In the genomic region with DNA sequence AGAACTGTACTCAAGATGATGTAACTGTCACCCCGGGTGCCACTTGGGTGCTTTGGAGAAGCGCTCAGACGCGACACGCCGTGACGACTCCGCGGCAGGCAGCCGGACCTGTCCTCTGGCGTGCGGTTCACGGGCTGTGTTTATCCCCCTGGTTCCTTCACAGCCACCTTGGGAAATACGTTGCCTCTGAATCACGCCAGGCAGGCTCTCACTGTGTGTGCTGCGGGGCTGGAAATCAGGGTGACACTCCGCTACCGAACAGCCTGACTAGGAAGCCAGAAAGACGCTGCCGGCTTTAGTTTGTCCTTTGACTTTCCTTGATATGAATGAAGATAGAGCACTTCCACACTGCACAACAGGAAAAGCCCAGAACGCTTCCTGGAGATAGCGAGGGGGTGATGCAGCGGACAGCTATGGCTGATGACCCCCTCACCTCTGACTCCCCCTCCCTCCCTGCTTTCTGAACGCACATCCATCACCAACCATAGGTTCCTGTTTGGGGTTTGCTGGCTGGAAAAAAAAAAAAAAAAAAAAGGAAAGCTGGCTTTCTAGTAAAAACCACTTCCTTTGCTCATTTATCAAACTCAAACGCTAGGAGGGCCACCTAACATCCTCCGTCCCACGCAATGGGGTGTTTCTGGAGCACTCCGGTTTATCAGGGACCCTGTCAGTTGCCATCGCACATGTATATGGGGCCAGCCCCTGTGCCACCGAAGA, we compare ENCODE assay signal across 13 cellular contexts. TPM values are rescaled to one million over a fixed set of nuclear protein-coding genes. Genes with fewer than 3 reads are reported as not detected.
DNase-seq lines count a peak whose midpoint lies in the region; ATAC-seq lines count a peak whose summit lies in the region.
"Had no signal": no experiment of that assay in that cellular context is flagged by ENCODE, and none has a peak within 500 bp of the region (broad histone marks: within the 10 kb centered on the region; RNA-seq: fewer than 3 reads in every experiment).

No MANE protein-coding gene starts in this region.

- H3K27ac Mint-ChIP-seq in activated CD8-positive, alpha-beta T cell treated with anti-CD3 and anti-CD28 coated beads, Interleukin-2, amount 10 ng/mL, durations not matched to agents 7 days and 5 days, result peak overlapping the region; percentile 89
- peak overlapping the region; percentile 74 for H3K27ac Mint-ChIP-seq in stimulated activated effector memory CD8-positive, alpha-beta T cell treated with anti-CD3 and anti-CD28 coated beads, Interleukin-12 subunit alpha, Interleukin-12 subunit beta, amount 100 ng/mL, for 72 hours
- H3K27ac Mint-ChIP-seq: activated B cell treated with CpG ODN at 0.5 μM for 24 hours had no signal

- H3K36me3 Mint-ChIP-seq in activated CD8-positive, alpha-beta T cell treated with anti-CD3 and anti-CD28 coated beads, Interleukin-2, amount 10 ng/mL, durations not matched to agents 7 days and 5 days (ENCODE audit: low read depth), result peaks cover 55% of the 10 kb centered on the region
- peaks cover 35% of the 10 kb centered on the region for H3K36me3 Mint-ChIP-seq in stimulated activated effector memory CD8-positive, alpha-beta T cell treated with anti-CD3 and anti-CD28 coated beads, Interleukin-12 subunit alpha, Interleukin-12 subunit beta, amount 100 ng/mL, for 72 hours

- H3K9me3 Mint-ChIP-seq in activated CD8-positive, alpha-beta T cell treated with anti-CD3 and anti-CD28 coated beads, Interleukin-2, amount 10 ng/mL, durations not matched to agents 7 days and 5 days (ENCODE audit: insufficient read depth), result no peaks in the 10 kb centered on the region
- H3K9me3 Mint-ChIP-seq in stimulated activated effector memory CD8-positive, alpha-beta T cell treated with anti-CD3 and anti-CD28 coated beads, Interleukin-12 subunit alpha, Interleukin-12 subunit beta, amount 100 ng/mL, for 72 hours, result no peaks in the 10 kb centered on the region
- H3K9me3 Mint-ChIP-seq: activated B cell treated with CpG ODN at 0.5 μM for 24 hours had no signal

- no peaks in the 10 kb centered on the region for H3K27me3 Mint-ChIP-seq in activated CD8-positive, alpha-beta T cell treated with anti-CD3 and anti-CD28 coated beads, Interleukin-2, amount 10 ng/mL, durations not matched to agents 7 days and 5 days (ENCODE audit: low read depth)
- H3K27me3 Mint-ChIP-seq: activated B cell treated with CpG ODN at 0.5 μM for 24 hours had no signal

- DNase-seq in MV-4-11 (lab: John Stamatoyannopoulos, UW) (peak; percentile 92), glomerular endothelial cell (ENCODE audit: extremely low read depth, low read depth, low spot score) (peak; percentile 29), putamen (ENCODE audit: low spot score) (no peak), NCI-H2227 (lab: John Stamatoyannopoulos, UW; ENCODE audit: unreplicated experiment) (no peak), DMS53 treated with DMSO at 0.1 percent for 48 hours (lab: John Stamatoyannopoulos, UW; ENCODE audit: unreplicated experiment) (no peak)
- DNase-seq in activated CD8-positive, alpha-beta T cell treated with anti-CD3 and anti-CD28 coated beads, Interleukin-2, amount 10 ng/mL, durations not matched to agents 7 days and 5 days, result peak; percentile 80
- no peak for DNase-seq in stimulated activated effector memory CD8-positive, alpha-beta T cell treated with anti-CD3 and anti-CD28 coated beads, Interleukin-12 subunit alpha, Interleukin-12 subunit beta, amount 100 ng/mL, for 72 hours (ENCODE audit: low spot score in 2 of 2)
- DNase-seq: activated B cell treated with CpG ODN at 0.5 μM for 24 hours, body of pancreas, mesenchymal stem cell, NCI-H1105 treated with DMSO at 0.1 percent for 48 hours, OCI-M1 had no signal

- H3K4me1 Mint-ChIP-seq in activated CD8-positive, alpha-beta T cell treated with anti-CD3 and anti-CD28 coated beads, Interleukin-2, amount 10 ng/mL, durations not matched to agents 7 days and 5 days (ENCODE audit: low read depth), result peaks cover 48% of the 10 kb centered on the region
- H3K4me1 Mint-ChIP-seq in stimulated activated effector memory CD8-positive, alpha-beta T cell treated with anti-CD3 and anti-CD28 coated beads, Interleukin-12 subunit alpha, Interleukin-12 subunit beta, amount 100 ng/mL, for 72 hours, result peaks cover 19% of the 10 kb centered on the region

- POLR2A ChIA-PET in activated CD8-positive, alpha-beta T cell treated with anti-CD3 and anti-CD28 coated beads, Interleukin-2, amount 10 ng/mL, durations not matched to agents 7 days and 5 days (lab: Charles Lee), result interaction anchor here (0.5 to 0.8 kb wide), 2 partner anchors 10 to 28 kb away, joined by 3 read pairs; no protein-coding TSS in a partner anchor

- CTCF ChIA-PET in activated CD8-positive, alpha-beta T cell treated with anti-CD3 and anti-CD28 coated beads, Interleukin-2, amount 10 ng/mL, durations not matched to agents 7 days and 5 days (lab: Charles Lee), result interaction anchor here (0.7 to 0.9 kb wide), 2 partner anchors 161 to 698 kb away, joined by 3 to 4 read pairs; no protein-coding TSS in a partner anchor

- peak; percentile 84 for ATAC-seq in activated CD8-positive, alpha-beta T cell treated with anti-CD3 and anti-CD28 coated beads, Interleukin-2, amount 10 ng/mL, durations not matched to agents 7 days and 5 days
- peak; percentile 66 for ATAC-seq in stimulated activated effector memory CD8-positive, alpha-beta T cell treated with anti-CD3 and anti-CD28 coated beads, Interleukin-12 subunit alpha, Interleukin-12 subunit beta, amount 100 ng/mL, for 72 hours
- ATAC-seq: body of pancreas, sciatic nerve had no signal

- peak overlapping the region; percentile 63 for H3K4me3 Mint-ChIP-seq in activated CD8-positive, alpha-beta T cell treated with anti-CD3 and anti-CD28 coated beads, Interleukin-2, amount 10 ng/mL, durations not matched to agents 7 days and 5 days
- H3K4me3 Mint-ChIP-seq in stimulated activated effector memory CD8-positive, alpha-beta T cell treated with anti-CD3 and anti-CD28 coated beads, Interleukin-12 subunit alpha, Interleukin-12 subunit beta, amount 100 ng/mL, for 72 hours, result peak overlapping the region; percentile 57
- H3K4me3 Mint-ChIP-seq: activated B cell treated with CpG ODN at 0.5 μM for 24 hours had no signal

RNA-seq across cellular contexts. Expression of a gene that starts 3.7 kb away (rescaled TPM):
- total RNA-seq in activated CD8-positive, alpha-beta T cell treated with anti-CD3 and anti-CD28 coated beads, Interleukin-2, amount 10 ng/mL, durations not matched to agents 7 days and 5 days, result under 1 TPM; 0.39 to 0.58 TPM
- not detected in 2 replicates for total RNA-seq in glomerular endothelial cell
- total RNA-seq: activated B cell treated with CpG ODN at 0.5 μM for 24 hours had no signal

RNA-seq across cellular contexts. Expression of a gene that starts 21.2 kb away (rescaled TPM):
- total RNA-seq in activated CD8-positive, alpha-beta T cell treated with anti-CD3 and anti-CD28 coated beads, Interleukin-2, amount 10 ng/mL, durations not matched to agents 7 days and 5 days, result 10 to 100 TPM; 30.9 to 33.1 TPM
- total RNA-seq in glomerular endothelial cell, result 7.5 and 13.1 TPM in 2 replicates

RNA-seq across cellular contexts. Expression of a gene that starts 33.9 kb away (rescaled TPM):
- total RNA-seq in activated CD8-positive, alpha-beta T cell treated with anti-CD3 and anti-CD28 coated beads, Interleukin-2, amount 10 ng/mL, durations not matched to agents 7 days and 5 days, result 1 to 10 TPM; 4.9 to 8.6 TPM
- 10.6 and 20.4 TPM in 2 replicates for total RNA-seq in glomerular endothelial cell

Comparison
In these comparisons a context has a peak if more than half of its experiments do, and no peak if none do; other contexts are left out.
1. DNase-seq: peak in MV-4-11 (single experiment), activated CD8-positive, alpha-beta T cell treated with anti-CD3 and anti-CD28 coated beads, Interleukin-2, amount 10 ng/mL, durations not matched to agents 7 days and 5 days (single experiment) and glomerular endothelial cell (single experiment); none in stimulated activated effector memory CD8-positive, alpha-beta T cell treated with anti-CD3 and anti-CD28 coated beads, Interleukin-12 subunit alpha, Interleukin-12 subunit beta, amount 100 ng/mL, for 72 hours (0 of 2), putamen (single experiment), NCI-H2227 (single experiment) and DMS53 treated with DMSO at 0.1 percent for 48 hours (single experiment).